ENCODE assay signal across 8 cellular contexts in the genomic region with DNA sequence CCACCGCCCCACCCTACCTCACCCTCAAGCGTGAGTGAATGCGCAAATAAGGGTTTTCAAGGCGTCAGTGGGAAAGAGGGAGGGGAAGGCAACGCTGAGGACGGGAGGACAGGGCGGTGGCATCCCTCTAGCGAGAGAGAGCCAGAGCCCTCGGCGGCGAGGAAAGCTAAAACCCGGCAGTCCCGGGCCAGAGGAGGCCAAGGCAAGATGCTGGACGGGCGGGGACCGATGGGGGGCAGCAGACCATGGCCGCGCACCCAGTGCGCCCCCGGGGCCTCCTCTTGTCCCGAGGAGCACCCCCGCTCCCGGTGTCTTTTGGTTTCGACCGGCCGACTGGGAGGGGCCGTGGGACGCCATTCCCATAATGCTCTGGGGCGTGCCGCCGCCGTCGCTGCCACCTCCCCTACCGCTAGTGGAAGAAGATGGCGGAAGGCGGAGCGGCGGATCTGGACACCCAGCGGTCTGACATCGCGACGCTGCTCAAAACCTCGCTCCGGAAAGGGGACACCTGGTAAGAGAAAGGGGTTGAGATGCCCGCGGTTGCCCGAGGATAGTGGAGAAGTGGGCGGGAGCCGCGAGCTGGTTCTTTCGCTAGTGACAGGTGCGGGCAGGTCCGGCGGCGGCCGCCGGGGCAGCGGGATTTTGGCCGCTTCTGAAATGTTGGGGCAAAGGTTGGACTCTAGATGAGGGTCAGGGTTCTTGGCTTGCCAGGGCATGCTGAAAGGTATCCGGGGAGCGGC. TPM values are rescaled to one million over a fixed set of nuclear protein-coding genes. Genes with fewer than 3 reads are reported as not detected.
DNase-seq lines count a peak whose midpoint lies in the region; ATAC-seq and TF ChIP-seq lines count a peak whose summit lies in the region.

Gene USP15, plus strand, starts transcription at position 412 of the 740 bp plus-strand sequence. Its CDS starts 11 bp downstream, at position 423.

- no peaks in the 10 kb centered on the region for H3K4me1 ChIP-seq in BE2C

- H3K4me3 Mint-ChIP-seq in activated CD4-positive, alpha-beta T cell treated with anti-CD3 and anti-CD28 coated beads, Interleukin-2, amount 10 ng/mL, durations not matched to agents 24 days and 14 days: peak within 1 kb of the TSS; percentile 94

- TF ChIP-seq CTCF in BE2C (IDR thresholded peaks at IDR 0.05; ENCODE audit: low read depth, low read length) (peak; percentile 74), coronary artery (IDR thresholded peaks at IDR 0.05) (peak; percentile 25)

- no peaks in the 10 kb centered on the region for H3K9me3 Mint-ChIP-seq in activated CD4-positive, alpha-beta T cell treated with anti-CD3 and anti-CD28 coated beads, Interleukin-2, amount 10 ng/mL, durations not matched to agents 24 days and 14 days

- H3K27ac Mint-ChIP-seq in activated CD4-positive, alpha-beta T cell treated with anti-CD3 and anti-CD28 coated beads, Interleukin-2, amount 10 ng/mL, durations not matched to agents 24 days and 14 days: peak within 1 kb of the TSS; percentile 99

- ATAC-seq in HG03439 (IDR thresholded peaks at IDR 0.05; ENCODE audit: unreplicated experiment) (peak; percentile 81), left colon (peak; percentile 90)

- intact Hi-C loops in activated CD4-positive, alpha-beta T cell treated with anti-CD3 and anti-CD28 coated beads, Interleukin-2, amount 10 ng/mL, durations not matched to agents 24 days and 14 days (cut with micrococcal nuclease): loop anchor here (1.0 to 5.0 kb wide), 9 partner anchors 9 to 537 kb away; partner anchors contain the start of gene MON2
- intact Hi-C loops in left colon (cut with DNase I, micrococcal nuclease): no loop called here

- peak within 1 kb of the TSS; percentile 93 to 98 for H3K27ac ChIP-seq in coronary artery

- H3K36me3 Mint-ChIP-seq in activated CD4-positive, alpha-beta T cell treated with anti-CD3 and anti-CD28 coated beads, Interleukin-2, amount 10 ng/mL, durations not matched to agents 24 days and 14 days (ENCODE audit: low read depth): peaks cover 24% of the 10 kb centered on the region

- TF ChIP-seq POLR2A in GM19193 (IDR thresholded peaks at IDR 0.05; ENCODE audit: extremely low read depth, insufficient read depth, insufficient read length): peak; percentile 97

- H3K36me3 ChIP-seq in BE2C: no peaks in the 10 kb centered on the region

- DNase-seq in BE2C (peak; percentile 97), NCI-H510A treated with DMSO at 0.1 percent for 48 hours (lab: John Stamatoyannopoulos, UW) (peak; percentile 96), coronary artery (ENCODE audit: low spot score) (peak; percentile 98), left colon (peak; percentile 96 to 97)
- peak; percentile 99 for DNase-seq in activated CD4-positive, alpha-beta T cell treated with anti-CD3 and anti-CD28 coated beads, Interleukin-2, amount 10 ng/mL, durations not matched to agents 24 days and 14 days
- peak; percentile 96 for DNase-seq in stimulated activated CD4-positive, alpha-beta T cell treated with anti-CD3 and anti-CD28 coated beads, Interleukin-1b, Interleukin-23, amount 100 ng/mL, for 48 hours

- H3K4me3 ChIP-seq in BE2C (ENCODE audit: low read depth, low read length): peak within 1 kb of the TSS; percentile 100
- peak within 1 kb of the TSS; percentile 95 for H3K4me3 ChIP-seq in coronary artery

- H3K9me3 ChIP-seq in BE2C: no peaks in the 10 kb centered on the region

- H3K27me3 Mint-ChIP-seq in activated CD4-positive, alpha-beta T cell treated with anti-CD3 and anti-CD28 coated beads, Interleukin-2, amount 10 ng/mL, durations not matched to agents 24 days and 14 days: no peaks in the 10 kb centered on the region

- no peaks in the 10 kb centered on the region for H3K27me3 ChIP-seq in BE2C

- peaks cover 48% of the 10 kb centered on the region for H3K4me1 Mint-ChIP-seq in activated CD4-positive, alpha-beta T cell treated with anti-CD3 and anti-CD28 coated beads, Interleukin-2, amount 10 ng/mL, durations not matched to agents 24 days and 14 days

RNA-seq across cellular contexts. Expression of gene USP15, which starts in this region (rescaled TPM):
- polyA plus RNA-seq in BE2C (2012; ENCODE audit: insufficient read depth, insufficient read length, low read depth): 51.5 TPM
- 102 and 112 TPM in 2 replicates for total RNA-seq in activated CD4-positive, alpha-beta T cell treated with anti-CD3 and anti-CD28 coated beads, Interleukin-2, amount 10 ng/mL, durations not matched to agents 24 days and 14 days
- 10 to 100 TPM; 55.3 to 61.2 TPM for total RNA-seq in left colon

Comparison
In these comparisons a context has a peak if more than half of its experiments do, and no peak if none do; other contexts are left out.
1. Peak in every context shown above with its lines: DNase-seq, ATAC-seq, H3K4me3 ChIP-seq and H3K27ac ChIP-seq.